ENCODE assay signal across 8 cellular contexts in genomic region chr9:89312154-89312616, GRCh38. TPM values are rescaled to one million over a fixed set of nuclear protein-coding genes. Genes with fewer than 3 reads are reported as not detected.
DNase-seq lines count a peak whose midpoint lies in the region; ATAC-seq and TF ChIP-seq lines count a peak whose summit lies in the region.

No MANE protein-coding gene starts in this region.

- TF ChIP-seq CTCF in esophagus squamous epithelium (IDR thresholded peaks at IDR 0.05) (no peak), retinal pigment epithelial cell (conservative IDR thresholded peaks at IDR 0.05; ENCODE audit: low read depth, low read length) (no peak)

- H3K9ac ChIP-seq in SK-N-MC (ENCODE audit: insufficient read length), result peak overlapping the region; percentile 97

- WGBS in esophagus squamous epithelium, 2 donors, result 0 to 2% methylated on average over 11 of the region's 11 CpGs

- H3K36me3 ChIP-seq in SK-N-MC (ENCODE audit: insufficient read depth, low read length) (peaks cover 51% of the 10 kb centered on the region), esophagus squamous epithelium (peaks cover 0 to 10% (median 0%) of the 10 kb centered on the region in 3 donors)

- H3K4me1 Mint-ChIP-seq in activated naive CD4-positive, alpha-beta T cell treated with anti-CD3 and anti-CD28 coated beads for 36 hours (ENCODE audit: low read depth), result peaks cover 58% of the 10 kb centered on the region

- no peaks in the 10 kb centered on the region for H3K27me3 Mint-ChIP-seq in activated naive CD4-positive, alpha-beta T cell treated with anti-CD3 and anti-CD28 coated beads for 36 hours (ENCODE audit: low read depth)

- no peak for TF ChIP-seq POLR2A in esophagus squamous epithelium (IDR thresholded peaks at IDR 0.05)

- peak overlapping the region; percentile 68 for H3K27ac Mint-ChIP-seq in activated naive CD4-positive, alpha-beta T cell treated with anti-CD3 and anti-CD28 coated beads for 36 hours

- H3K27ac ChIP-seq in SK-N-MC, result peak overlapping the region; percentile 86; the same call in 1 of the 2 replicates
- H3K27ac ChIP-seq in esophagus squamous epithelium, result peak overlapping the region in 3 of 4 donors; percentile 95 to 99 (median 96)

- peak; percentile 22 for DNase-seq in activated naive CD4-positive, alpha-beta T cell treated with anti-CD3 and anti-CD28 coated beads for 36 hours
- no peak for DNase-seq in activated naive CD4-positive, alpha-beta T cell treated with anti-CD3 and anti-CD28 coated beads, Interleukin-2, amount 50 U/mL, for 16 hours
- DNase-seq in SK-N-MC (ENCODE audit: low read depth, low spot score), result no peak
- DNase-seq in esophagus squamous epithelium (lab: John Stamatoyannopoulos, UW), result no peak
- no peak for DNase-seq in retinal pigment epithelial cell (ENCODE audit: low read depth)
- DNase-seq in NCI-H1694 (lab: John Stamatoyannopoulos, UW), result no peak

- ATAC-seq in HG03521 (IDR thresholded peaks at IDR 0.05; ENCODE audit: unreplicated experiment) (no peak), GM19023 (IDR thresholded peaks at IDR 0.05; ENCODE audit: unreplicated experiment) (no peak)

- intact Hi-C loops in activated naive CD4-positive, alpha-beta T cell treated with anti-CD3 and anti-CD28 coated beads for 36 hours (cut with micrococcal nuclease), result loop anchor here (5.0 to 10.0 kb wide), 4 partner anchors 183 to 1340 kb away; partner anchors contain the start of genes CDK20, SEMA4D and SPIN1
- intact Hi-C loops in esophagus squamous epithelium (cut with DNase I), result no loop called here

- CTCF ChIA-PET in activated naive CD4-positive, alpha-beta T cell treated with anti-CD3 and anti-CD28 coated beads for 36 hours (lab: Charles Lee), result no interaction called here

- no peaks in the 10 kb centered on the region for H3K27me3 ChIP-seq in esophagus squamous epithelium

- H3K9me3 Mint-ChIP-seq in activated naive CD4-positive, alpha-beta T cell treated with anti-CD3 and anti-CD28 coated beads for 36 hours, result no peaks in the 10 kb centered on the region

- H3K4me1 ChIP-seq in esophagus squamous epithelium, result peaks cover 0 to 47% (median 13%) of the 10 kb centered on the region in 3 donors

- H3K4me3 ChIP-seq in SK-N-MC (peak overlapping the region; percentile 90), esophagus squamous epithelium (peak overlapping the region; percentile 65 to 97 (median 76)), retinal pigment epithelial cell (ENCODE audit: low read length) (peak overlapping the region; percentile 98)

- H3K36me3 Mint-ChIP-seq in activated naive CD4-positive, alpha-beta T cell treated with anti-CD3 and anti-CD28 coated beads for 36 hours (ENCODE audit: low read depth), result peaks cover 58% of the 10 kb centered on the region

- no peaks in the 10 kb centered on the region for H3K9me3 ChIP-seq in SK-N-MC (ENCODE audit: low read depth, low read length)
- no peaks in the 10 kb centered on the region for H3K9me3 ChIP-seq in esophagus squamous epithelium

- peak overlapping the region; percentile 96 for H3K4me3 Mint-ChIP-seq in activated naive CD4-positive, alpha-beta T cell treated with anti-CD3 and anti-CD28 coated beads for 36 hours

RNA-seq across cellular contexts. Expression of gene CKS2, which starts 1.2 kb away (rescaled TPM):
- total RNA-seq in activated naive CD4-positive, alpha-beta T cell treated with anti-CD3 and anti-CD28 coated beads for 36 hours, result 100 to 1,000 TPM; 278 to 292 TPM
- total RNA-seq in esophagus squamous epithelium, result 10 to 100 TPM; 17.9 to 93.5 (median 57.6) TPM

RNA-seq across cellular contexts. Expression of gene SECISBP2, which starts 6.1 kb away (rescaled TPM):
- total RNA-seq in activated naive CD4-positive, alpha-beta T cell treated with anti-CD3 and anti-CD28 coated beads for 36 hours, result 10 to 100 TPM; 42.8 to 45.8 TPM
- total RNA-seq in esophagus squamous epithelium, result 10 to 100 TPM; 23.1 to 50.9 (median 27.7) TPM
